24 cellular contexts compared by ENCODE assay signal in the genomic region with DNA sequence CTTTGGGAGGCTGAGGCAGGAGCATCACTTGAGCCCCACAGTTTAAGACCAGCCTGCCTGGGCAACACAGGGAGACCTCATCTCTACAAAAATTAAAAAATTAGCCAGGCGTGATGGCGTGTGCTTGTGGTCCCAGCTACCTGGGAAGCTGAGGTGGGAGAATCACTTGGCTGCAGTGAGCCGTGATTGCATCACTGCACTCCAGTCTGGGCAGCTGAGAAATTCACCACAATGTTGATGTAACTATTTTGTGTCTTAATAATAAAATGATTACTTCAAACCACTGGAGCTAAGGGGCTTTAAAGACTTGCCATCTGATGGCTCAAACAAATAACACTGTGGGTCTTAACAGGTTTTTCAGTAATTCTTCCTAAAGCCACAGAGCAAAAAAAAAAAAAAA.
"Had no signal": no experiment of that assay in that cellular context is flagged by ENCODE, and none has a peak within 500 bp of the region (broad histone marks: within the 10 kb centered on the region; RNA-seq: fewer than 3 reads in every experiment).

No MANE protein-coding gene starts in this region.

- H3K27me3 ChIP-seq: cardiac muscle cell, neutrophil, pancreas, right lobe of liver, stomach, suprapubic skin, tibial nerve, vagina had no signal

- H3K4me3 ChIP-seq: cardiac muscle cell, pancreas, right lobe of liver, stomach, suprapubic skin, tibial nerve, vagina had no signal

- H3K9me3 ChIP-seq: neutrophil, pancreas, right lobe of liver, stomach, suprapubic skin, tibial nerve, vagina had no signal

- FAIRE-seq: endometrium, frontal cortex, pancreas, small intestine, TTC549 had no signal

- DNase-seq: activated CD4-positive, alpha-beta T cell treated with anti-CD3 and anti-CD28 coated beads, Interleukin-2, amount 10 ng/mL, durations not matched to agents 7 days and 5 days; activated CD4-positive, CD25-positive, alpha-beta regulatory T cell treated with anti-CD3 and anti-CD28 coated beads, Interleukin-2, amount 50 U/mL, for 72 hours; activated CD8-positive, alpha-beta memory T cell treated with anti-CD3 and anti-CD28 coated beads, Interleukin-2, amount 10 ng/mL, durations not matched to agents 7 days and 5 days; activated CD8-positive, alpha-beta T cell treated with anti-CD3 and anti-CD28 coated beads for 36 hours; activated gamma-delta T cell; activated T-cell treated with anti-CD3 and anti-CD28 coated beads for 4 hours; effector CD4-positive, alpha-beta T cell; hippocampal formation; left cardiac atrium; pancreas; right lobe of liver; small intestine; stimulated activated CD4-positive, alpha-beta T cell treated with anti-CD3 and anti-CD28 coated beads, Interleukin-2, amount 100 ng/mL, for 24 hours; stomach; T-helper 1 cell; WERI-Rb-1 had no signal

- H3K4me1 ChIP-seq: pancreas, right lobe of liver, suprapubic skin had no signal

- H3K27ac ChIP-seq: cardiac muscle cell, neutrophil, pancreas, right lobe of liver, stomach, suprapubic skin, tibial nerve, vagina, WERI-Rb-1 had no signal
